In the genomic region with DNA sequence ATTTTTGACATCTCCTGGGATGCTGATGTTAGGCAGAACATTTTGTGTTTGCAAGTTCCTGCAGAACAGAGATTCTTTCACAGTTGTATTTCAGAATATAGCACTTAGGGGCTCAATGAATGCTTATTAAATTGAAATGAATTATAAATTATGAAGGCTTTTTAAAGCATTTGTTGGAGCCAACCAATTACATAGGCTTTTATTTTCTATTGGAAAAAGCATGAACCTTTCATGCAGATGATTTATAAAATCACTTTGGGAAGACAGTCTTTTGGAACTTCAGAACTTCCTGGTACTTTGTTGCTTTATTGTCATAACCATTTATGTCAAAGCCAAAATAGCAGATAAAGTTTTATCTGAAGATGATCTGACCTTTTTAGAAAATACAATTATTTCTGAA, we compare ENCODE assay signal across 8 cellular contexts.
"Had no signal": no experiment of that assay in that cellular context is flagged by ENCODE, and none has a peak within 500 bp of the region (broad histone marks: within the 10 kb centered on the region; RNA-seq: fewer than 3 reads in every experiment).

No MANE protein-coding gene starts in this region.

- ATAC-seq: HCT116, K562 had no signal

- H3K27ac ChIP-seq: GM23248 had no signal

- H3K9ac ChIP-seq: GM23248 had no signal

- H2AFZ ChIP-seq: GM23248 had no signal

- H3K27ac Mint-ChIP-seq: HFFc6 had no signal

- H3K4me3 ChIP-seq: GM23248, HAP-1, K562 had no signal

- DNase-seq: GM23248, GOT3, H7, HFFc6, IMR-90 had no signal

- H3K4me3 Mint-ChIP-seq: HFFc6 had no signal

- H3K9me3 ChIP-seq: HAP-1 had no signal

- H3K4me1 ChIP-seq: HAP-1 had no signal
